ENCODE assay signal across 8 cellular contexts in genomic region chr10:124671486-124672075, GRCh38.
DNase-seq lines count a peak whose midpoint lies in the region; ATAC-seq, FAIRE-seq and TF ChIP-seq lines count a peak whose summit lies in the region.

No MANE protein-coding gene starts in this region.

- peak overlapping the region; percentile 82 to 89 for H3K27ac Mint-ChIP-seq in T-cell

- H3K36me3 ChIP-seq in pancreas: no peaks in the 10 kb centered on the region

- ATAC-seq in T-cell (replicated peaks in 1 of 4) (peak in 3 of 4 experiments; percentile 44 to 72 (median 57)), pancreas (peak in 3 of 4 donors; percentile 20 to 40 (median 31))

- H3K4me1 Mint-ChIP-seq in T-cell: peaks cover 80 to 97% (median 90%) of the 10 kb centered on the region in 3 donors

- no peak for TF ChIP-seq CTCF in pancreas (IDR thresholded peaks at IDR 0.05)

- peak in 2 of 3 experiments; percentile 6 to 23 for DNase-seq in NCI-H1417 (lab: John Stamatoyannopoulos, UW)
- no peak for DNase-seq in NCI-H1417 treated with DMSO at 0.1 percent for 48 hours (lab: John Stamatoyannopoulos, UW)
- DNase-seq in T-cell: peak in 3 of 34 experiments; percentile 14 to 40 (median 22)
- DNase-seq in fibroblast of the conjunctiva (ENCODE audit: low read depth): peak; percentile 42
- peak in 2 of 6 donors; percentile 13 to 17 for DNase-seq in pancreas
- no peak for DNase-seq in stimulated activated CD4-positive, alpha-beta T cell treated with anti-CD3 and anti-CD28 coated beads, Interleukin-4, amount 100 ng/mL, for 1 hour
- no peak for DNase-seq in glomerular visceral epithelial cell (ENCODE audit: extremely low spot score)
- DNase-seq in NCI-H2081 treated with DMSO at 0.1 percent for 48 hours (lab: John Stamatoyannopoulos, UW): no peak

- FAIRE-seq in pancreas (lab: Jason Lieb, UNC): no peak

- no peak overlapping the region for H3K27ac ChIP-seq in pancreas

- peaks cover 19% of the 10 kb centered on the region for H3K36me3 Mint-ChIP-seq in T-cell

- no peaks in the 10 kb centered on the region for H3K4me1 ChIP-seq in pancreas

- intact Hi-C loops in pancreas (cut with DNase I): no loop called here

- no peak overlapping the region for H3K4me3 ChIP-seq in pancreas

- 71 to 79% methylated on average over 8 of the region's 8 CpGs for WGBS in pancreas, 2 donors

- H3K27me3 ChIP-seq in pancreas: no peaks in the 10 kb centered on the region

- peak overlapping the region in 2 of 3 donors; percentile 15 to 88 for H3K4me3 Mint-ChIP-seq in T-cell

- CTCF ChIA-PET in T-cell (lab: Charles Lee): interaction anchor here (0.6 to 1.9 kb wide), 11 partner anchors 16 to 394 kb away, joined by 3 to 9 read pairs (median 5); no protein-coding TSS in a partner anchor

- no peaks in the 10 kb centered on the region for H3K27me3 Mint-ChIP-seq in T-cell

- H3K9me3 ChIP-seq in pancreas: no peaks in the 10 kb centered on the region

- no peaks in the 10 kb centered on the region for H3K9me3 Mint-ChIP-seq in T-cell

- POLR2A ChIA-PET in T-cell (lab: Charles Lee): interaction anchor here in 1 of 2 donors (0.6 kb wide), 2 partner anchors 34 to 133 kb away, joined by 3 to 4 read pairs; no protein-coding TSS in a partner anchor

Comparison
In these comparisons a context has a peak if more than half of its experiments do, and no peak if none do; other contexts are left out.
1. DNase-seq: peak in NCI-H1417 (2 of 3) and fibroblast of the conjunctiva (single experiment); none in NCI-H1417 treated with DMSO at 0.1 percent for 48 hours (single experiment), stimulated activated CD4-positive, alpha-beta T cell treated with anti-CD3 and anti-CD28 coated beads, Interleukin-4, amount 100 ng/mL, for 1 hour (single experiment), glomerular visceral epithelial cell (single experiment) and NCI-H2081 treated with DMSO at 0.1 percent for 48 hours (single experiment).